ENCODE assay signal across 8 cellular contexts in the genomic region with DNA sequence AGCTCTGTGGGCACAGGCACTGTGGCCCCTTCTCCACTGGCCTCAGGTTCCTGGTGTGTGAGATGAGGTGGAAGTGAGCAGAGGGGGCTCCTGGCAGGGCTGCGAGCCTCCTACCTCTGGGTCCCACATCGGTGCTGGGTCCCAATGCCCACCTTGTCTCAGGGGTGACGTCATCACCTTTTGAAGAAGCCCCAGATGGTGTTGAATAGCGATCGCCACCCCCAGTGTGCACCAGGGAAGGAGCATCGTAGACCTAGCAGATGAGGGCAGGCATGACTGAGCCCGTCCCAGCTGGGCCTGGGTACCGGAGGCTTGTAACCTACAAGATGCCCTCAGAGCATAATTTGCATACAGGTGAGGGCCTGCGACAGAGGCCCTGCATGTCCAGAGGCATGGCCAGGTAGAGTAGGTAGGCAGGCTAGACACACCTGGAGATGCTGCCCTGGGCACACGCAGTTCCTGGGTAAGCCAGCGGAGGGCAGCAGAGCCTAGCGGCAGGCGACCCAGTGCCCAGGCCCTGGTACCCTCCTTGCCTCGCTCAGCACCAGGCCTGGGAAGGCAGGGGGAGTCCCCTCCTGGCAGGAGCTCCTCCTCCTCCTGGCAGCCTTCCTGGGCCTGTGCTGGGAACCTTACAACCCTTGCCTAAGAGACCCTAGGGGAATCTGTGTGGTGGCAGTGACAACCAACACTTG. TPM values are rescaled to one million over a fixed set of nuclear protein-coding genes. Genes with fewer than 3 reads are reported as not detected.
DNase-seq lines count a peak whose midpoint lies in the region; ATAC-seq and TF ChIP-seq lines count a peak whose summit lies in the region.

No MANE protein-coding gene starts in this region.

- no peak overlapping the region for H3K27ac ChIP-seq in dorsolateral prefrontal cortex

- DNase-seq in CMK (ENCODE audit: low read depth) (peak; percentile 29), H7 (peak; percentile 98), NCI-H345 treated with DMSO at 0.1 percent for 48 hours (lab: John Stamatoyannopoulos, UW; ENCODE audit: unreplicated experiment) (peak; percentile 49), dorsolateral prefrontal cortex (peak; percentile 54 to 80 (median 64)), memory B cell (ENCODE audit: low spot score in 2 of 2) (peak; percentile 82 to 83)
- DNase-seq in activated CD4-positive, alpha-beta memory T cell treated with anti-CD3 and anti-CD28 coated beads for 36 hours: peak; percentile 79
- DNase-seq in stimulated activated CD8-positive, alpha-beta memory T cell treated with anti-CD3 and anti-CD28 coated beads, Interleukin-15, amount 100 ng/mL, for 24 hours (ENCODE audit: low read depth): peak; percentile 69

- TF ChIP-seq CTCF in dorsolateral prefrontal cortex (IDR thresholded peaks at IDR 0.05 in 54 of 56, conservative IDR thresholded peaks at IDR 0.05 in 2 of 56; ENCODE audit: low read depth in 1 of 56, partially characterized antibody in 56 of 56): peak; percentile 92 to 100 (median 99)

- no peak overlapping the region for H3K4me3 Mint-ChIP-seq in activated CD4-positive, alpha-beta memory T cell treated with anti-CD3 and anti-CD28 coated beads for 36 hours
- no peak overlapping the region for H3K4me3 Mint-ChIP-seq in memory B cell

- ATAC-seq in memory B cell (ENCODE audit: low read depth): peak; percentile 94
- no peak for ATAC-seq in HG03439 (IDR thresholded peaks at IDR 0.05; ENCODE audit: unreplicated experiment)

- peaks cover 2% of the 10 kb centered on the region for H3K4me1 Mint-ChIP-seq in activated CD4-positive, alpha-beta memory T cell treated with anti-CD3 and anti-CD28 coated beads for 36 hours (ENCODE audit: low read depth)
- no peaks in the 10 kb centered on the region for H3K4me1 Mint-ChIP-seq in memory B cell

- H3K27me3 Mint-ChIP-seq in activated CD4-positive, alpha-beta memory T cell treated with anti-CD3 and anti-CD28 coated beads for 36 hours: peaks cover 4% of the 10 kb centered on the region
- no peaks in the 10 kb centered on the region for H3K27me3 Mint-ChIP-seq in memory B cell

- no peak overlapping the region for H3K4me3 ChIP-seq in H7 (ENCODE audit: insufficient read depth, low read depth, low read length)
- H3K4me3 ChIP-seq in dorsolateral prefrontal cortex: no peak overlapping the region

- CTCF ChIA-PET in activated CD4-positive, alpha-beta memory T cell treated with anti-CD3 and anti-CD28 coated beads for 36 hours (lab: Charles Lee): interaction anchor here (0.5 to 5.3 kb wide), 13 partner anchors 22 to 573 kb away, joined by 3 to 62 read pairs (median 3); partner anchors contain the start of gene LTO1

- no peaks in the 10 kb centered on the region for H3K9me3 Mint-ChIP-seq in activated CD4-positive, alpha-beta memory T cell treated with anti-CD3 and anti-CD28 coated beads for 36 hours
- no peaks in the 10 kb centered on the region for H3K9me3 Mint-ChIP-seq in memory B cell

- intact Hi-C loops in activated CD4-positive, alpha-beta memory T cell treated with anti-CD3 and anti-CD28 coated beads for 36 hours (cut with micrococcal nuclease): loop anchor here (1.0 to 2.0 kb wide), 3 partner anchors 138 to 542 kb away; no protein-coding TSS in a partner anchor
- intact Hi-C loops in dorsolateral prefrontal cortex (cut with DNase I): loop anchor here (1.0 to 5.0 kb wide), 2 partner anchors 341 to 542 kb away; no protein-coding TSS in a partner anchor

- no peak overlapping the region for H3K27ac Mint-ChIP-seq in activated CD4-positive, alpha-beta memory T cell treated with anti-CD3 and anti-CD28 coated beads for 36 hours
- H3K27ac Mint-ChIP-seq in memory B cell: no peak overlapping the region

- H3K36me3 Mint-ChIP-seq in activated CD4-positive, alpha-beta memory T cell treated with anti-CD3 and anti-CD28 coated beads for 36 hours: no peaks in the 10 kb centered on the region
- H3K36me3 Mint-ChIP-seq in memory B cell: no peaks in the 10 kb centered on the region

- POLR2A ChIA-PET in activated CD4-positive, alpha-beta memory T cell treated with anti-CD3 and anti-CD28 coated beads for 36 hours (lab: Charles Lee): interaction anchor here (0.8 kb wide), 1 partner anchor 65 kb away, joined by 3 read pairs; no protein-coding TSS in a partner anchor

- H3K36me3 ChIP-seq in H7 (replicated peaks; ENCODE audit: control insufficient read depth, insufficient read depth, low read length): no peaks in the 10 kb centered on the region; the same call in 1 of the 2 replicates

- no peaks in the 10 kb centered on the region for H3K27me3 ChIP-seq in H7 (ENCODE audit: control insufficient read depth, insufficient read depth, low read length)
- peaks cover 0 to 21% (median 0%) of the 10 kb centered on the region in 45 donors for H3K27me3 ChIP-seq in dorsolateral prefrontal cortex

RNA-seq across cellular contexts. Expression of gene TPCN2, which starts 52.5 kb away (rescaled TPM):
- total RNA-seq in H7 (2014; rRNA removed; shearing (Covaris generic)): 11.8 and 13.2 TPM in 2 replicates
- 10 to 100 TPM; 12.0 to 12.8 TPM for total RNA-seq in activated CD4-positive, alpha-beta memory T cell treated with anti-CD3 and anti-CD28 coated beads for 36 hours
- 10 to 100 TPM; 15.3 to 43.5 (median 27.6) TPM for total RNA-seq in dorsolateral prefrontal cortex

RNA-seq across cellular contexts. Expression of gene SMIM38, which starts 54.5 kb away (rescaled TPM):
- total RNA-seq in H7 (2014; rRNA removed; shearing (Covaris generic)): 0.28 and 0.67 TPM in 2 replicates
- 1 to 10 TPM; 1.5 to 1.8 TPM for total RNA-seq in activated CD4-positive, alpha-beta memory T cell treated with anti-CD3 and anti-CD28 coated beads for 36 hours
- total RNA-seq in dorsolateral prefrontal cortex: 1 to 10 TPM in 119 of 120 experiments, under 1 TPM in 1; 1.00 to 8.6 (median 4.0) TPM

Comparison
In these comparisons a context has a peak if more than half of its experiments do, and no peak if none do; other contexts are left out.
1. DNase-seq: peak in every context shown above with its lines; median percentile 98 in H7; 82 in memory B cell; 79 in activated CD4-positive, alpha-beta memory T cell treated with anti-CD3 and anti-CD28 coated beads for 36 hours; 69 in stimulated activated CD8-positive, alpha-beta memory T cell treated with anti-CD3 and anti-CD28 coated beads, Interleukin-15, amount 100 ng/mL, for 24 hours; 64 in dorsolateral prefrontal cortex; 49 in NCI-H345 treated with DMSO at 0.1 percent for 48 hours; 29 in CMK.